22 cellular contexts compared by ENCODE assay signal in genomic region chr2:114426756-114427155, GRCh38. TPM values are rescaled to one million over a fixed set of nuclear protein-coding genes. Genes with fewer than 3 reads are reported as not detected.
"Had no signal": no experiment of that assay in that cellular context is flagged by ENCODE, and none has a peak within 500 bp of the region (broad histone marks: within the 10 kb centered on the region; RNA-seq: fewer than 3 reads in every experiment).

No MANE protein-coding gene starts in this region.

- H3K27ac ChIP-seq: RWPE1, SJCRH30 had no signal

- H3K9me3 ChIP-seq: MG63, SJCRH30 had no signal

- H3K4me3 ChIP-seq: MG63, SJCRH30 had no signal

- ATAC-seq: Panc1, PC-3, SK-N-SH treated with all-trans-retinoic acid at 6 μM for 48 hours had no signal

- H3K4me1 ChIP-seq: SJCRH30 had no signal

- DNase-seq: KBM-7, NCI-H1092, NCI-H1105 treated with DMSO at 0.1 percent for 48 hours, NCI-H1417 treated with DMSO at 0.1 percent for 48 hours, NCI-H146, NCI-H1694 treated with DMSO at 0.1 percent for 48 hours, NCI-H1930, NCI-H2081, NCI-H2107, NCI-H2227 treated with DMSO at 0.1 percent for 48 hours, NCI-H524, NCI-H526 treated with DMSO at 0.1 percent for 48 hours, NCI-H774, PC-3, SHP77 had no signal

- H3K27me3 ChIP-seq: MG63, SJCRH30 had no signal

- H3K36me3 ChIP-seq: MG63, SJCRH30 had no signal

RNA-seq across cellular contexts. Expression of gene DPP10, which starts 15.7 kb away (rescaled TPM):
- total RNA-seq: HT-29, OCI-LY7, PC-3, SJCRH30 had no signal
